In the genomic region with DNA sequence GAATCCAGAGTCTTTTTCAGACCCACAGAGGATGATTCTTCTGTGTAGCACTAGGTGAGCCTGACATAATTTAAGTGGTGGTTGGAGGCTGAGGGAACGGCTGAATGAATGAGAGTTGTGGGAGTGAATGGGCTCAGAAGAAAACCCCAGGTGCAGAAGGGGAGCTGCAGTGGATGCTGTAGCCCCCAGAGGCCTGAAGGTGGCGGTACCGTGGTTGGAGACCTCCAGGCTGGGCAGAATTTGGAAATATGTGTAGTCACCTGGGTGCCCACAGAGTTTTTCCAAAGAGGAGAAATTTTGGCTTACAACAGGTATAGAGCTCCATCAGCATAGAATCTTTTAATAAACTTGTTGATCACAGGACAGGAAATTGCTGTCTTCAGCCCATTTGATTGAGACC, we compare ENCODE assay signal across 11 cellular contexts. TPM values are rescaled to one million over a fixed set of nuclear protein-coding genes. Genes with fewer than 3 reads are reported as not detected.
DNase-seq lines count a peak whose midpoint lies in the region; ATAC-seq, FAIRE-seq and TF ChIP-seq lines count a peak whose summit lies in the region.
"Had no signal": no experiment of that assay in that cellular context is flagged by ENCODE, and none has a peak within 500 bp of the region (broad histone marks: within the 10 kb centered on the region; RNA-seq: fewer than 3 reads in every experiment).

No MANE protein-coding gene starts in this region.

- no peak overlapping the region for H2AFZ ChIP-seq in H1 (ENCODE audit: low read length)

- H2BK120ac ChIP-seq in H1 (replicated peaks; ENCODE audit: low read depth, low read length), result no peak overlapping the region

- no peak overlapping the region for H2BK12ac ChIP-seq in H1 (ENCODE audit: low read depth, low read length)

- H3K4me3 ChIP-seq in cardiac muscle cell, result no peak overlapping the region
- H3K4me3 ChIP-seq in heart left ventricle, result no peak overlapping the region
- no peak overlapping the region for H3K4me3 ChIP-seq in H1 (ENCODE audit: extremely low read depth in 1 of 4, insufficient read depth in 2 of 4, low read depth in 3 of 4, low read length in 4 of 4)
- H3K4me3 ChIP-seq in thyroid gland (replicated peaks in 1 of 3), result no peak overlapping the region
- no peak overlapping the region for H3K4me3 ChIP-seq in dorsolateral prefrontal cortex
- H3K4me3 ChIP-seq: gastroesophageal sphincter had no signal

- no peak overlapping the region for H4K5ac ChIP-seq in H1 (ENCODE audit: insufficient read length, low read depth, low read length)

- no peak overlapping the region for H3K4ac ChIP-seq in H1 (replicated peaks; ENCODE audit: insufficient read length, low read depth, low read length)

- no peaks in the 10 kb centered on the region for H3K36me3 ChIP-seq in cardiac muscle cell
- no peaks in the 10 kb centered on the region for H3K36me3 ChIP-seq in heart left ventricle
- H3K36me3 ChIP-seq in H1 (ENCODE audit: control insufficient read depth in 2 of 4, insufficient read depth in 4 of 4, low read length in 3 of 4), result no peaks in the 10 kb centered on the region
- no peaks in the 10 kb centered on the region for H3K36me3 ChIP-seq in thyroid gland
- H3K36me3 ChIP-seq: gastroesophageal sphincter had no signal

- H4K91ac ChIP-seq in H1 (replicated peaks; ENCODE audit: insufficient read length, low read length), result no peak overlapping the region

- intact Hi-C loops in heart left ventricle (cut with DNase I) (loop anchor here in 9 of 10 donors (5.0 to 10.0 kb wide), 7 partner anchors 65 to 365 kb away; a partner anchor contains a TSS), thyroid gland (cut with DNase I) (no loop called here), dorsolateral prefrontal cortex (cut with DNase I) (loop anchor here (5.0 to 10.0 kb wide), 5 partner anchors 92 to 385 kb away; a partner anchor contains a TSS)

- TF ChIP-seq CTCF in cardiac muscle cell (IDR thresholded peaks at IDR 0.05; ENCODE audit: low read depth, low read length) (peak; percentile 58), heart left ventricle (IDR thresholded peaks at IDR 0.05) (peak in 5 of 12 donors; percentile 11 to 28 (median 21)), LNCAP (IDR thresholded peaks at IDR 0.05) (peak; percentile 31; the same call in 1 of the 2 replicates), H1 (IDR thresholded peaks at IDR 0.05; ENCODE audit: control extremely low read depth in 1 of 3, insufficient read depth in 1 of 3, low read depth in 1 of 3, low read length in 3 of 3) (peak; percentile 72 to 85 (median 84)), thyroid gland (IDR thresholded peaks at IDR 0.05) (peak in 1 of 6 experiments; percentile 27), dorsolateral prefrontal cortex (IDR thresholded peaks at IDR 0.05 in 54 of 56, conservative IDR thresholded peaks at IDR 0.05 in 2 of 56; ENCODE audit: low read depth in 1 of 56, partially characterized antibody in 56 of 56) (peak in 1 of 56 donors; percentile 11)

- peaks cover 89% of the 10 kb centered on the region for H3K27me3 ChIP-seq in cardiac muscle cell
- H3K27me3 ChIP-seq in heart left ventricle, result peaks cover 0 to 58% (median 45%) of the 10 kb centered on the region in 9 donors
- peaks cover 13 to 26% (median 22%) of the 10 kb centered on the region in 4 experiments for H3K27me3 ChIP-seq in H1 (replicated peaks in 1 of 4; ENCODE audit: control insufficient read depth in 3 of 4, extremely low read depth in 1 of 4, insufficient read depth in 3 of 4, low read length in 3 of 4)
- no peaks in the 10 kb centered on the region for H3K27me3 ChIP-seq in thyroid gland
- peaks cover 0 to 99% (median 32%) of the 10 kb centered on the region in 45 donors for H3K27me3 ChIP-seq in dorsolateral prefrontal cortex

- H3K27ac ChIP-seq in cardiac muscle cell (no peak overlapping the region), heart left ventricle (no peak overlapping the region), H1 (ENCODE audit: low read depth, low read length) (no peak overlapping the region), thyroid gland (peak overlapping the region in 1 of 3 donors; percentile 4), dorsolateral prefrontal cortex (no peak overlapping the region)
- H3K27ac ChIP-seq: gastroesophageal sphincter had no signal

- H2BK5ac ChIP-seq in H1 (ENCODE audit: low read depth, low read length), result no peak overlapping the region

- no peak for ATAC-seq in heart left ventricle
- ATAC-seq in GM21786 (IDR thresholded peaks at IDR 0.05; ENCODE audit: unreplicated experiment), result no peak
- ATAC-seq: gastroesophageal sphincter had no signal

- TF ChIP-seq POLR2A in heart left ventricle (IDR thresholded peaks at IDR 0.05) (no peak), H1 (IDR thresholded peaks at IDR 0.05; ENCODE audit: control extremely low read depth in 1 of 2, low read depth in 2 of 2, low read length in 2 of 2) (no peak), thyroid gland (IDR thresholded peaks at IDR 0.05) (no peak)

- H4K20me1 ChIP-seq in H1 (replicated peaks in 1 of 2; ENCODE audit: control insufficient read depth in 1 of 2, insufficient read depth in 2 of 2, low read length in 2 of 2), result peaks cover 0 to under 1% of the 10 kb centered on the region in 2 experiments

- DNase-seq in cardiac muscle cell (ENCODE audit: low read depth in 1 of 2, low spot score in 1 of 2) (peak in 1 of 2 donors; percentile 34), heart left ventricle (no peak), H1 (ENCODE audit: low read depth in 1 of 2, low spot score in 2 of 2) (peak in 1 of 2 experiments; percentile 63), thyroid gland (peak; percentile 14 to 19), AG20443 (ENCODE audit: low spot score) (no peak), dorsolateral prefrontal cortex (no peak)
- DNase-seq: EL, trophoblast cell had no signal

- H3K79me1 ChIP-seq in H1 (ENCODE audit: low read depth, low read length), result no peaks in the 10 kb centered on the region

- H3K18ac ChIP-seq in H1 (ENCODE audit: extremely low read depth, low read length), result no peak overlapping the region

- H3K9me3 ChIP-seq in cardiac muscle cell (ENCODE audit: low read depth), result no peaks in the 10 kb centered on the region
- H3K9me3 ChIP-seq in heart left ventricle, result no peaks in the 10 kb centered on the region
- no peaks in the 10 kb centered on the region; a peak in 1 of 4 replicates for H3K9me3 ChIP-seq in H1 (ENCODE audit: insufficient read depth in 2 of 2, low read depth in 1 of 2, low read length in 1 of 2)
- H3K9me3 ChIP-seq in thyroid gland, result no peaks in the 10 kb centered on the region
- H3K9me3 ChIP-seq: gastroesophageal sphincter had no signal

- no peak overlapping the region for H3K4me2 ChIP-seq in H1 (ENCODE audit: insufficient read depth in 1 of 2, low read depth in 2 of 2, low read length in 2 of 2)

- H3K23ac ChIP-seq in H1 (ENCODE audit: insufficient read length), result no peak overlapping the region

- no peak overlapping the region for H3K56ac ChIP-seq in H1 (replicated peaks; ENCODE audit: insufficient read length, low read depth, low read length)

- H3K79me2 ChIP-seq in H1 (ENCODE audit: control insufficient read depth in 1 of 2, insufficient read depth in 2 of 2, low read length in 2 of 2), result no peaks in the 10 kb centered on the region

- no peak overlapping the region for H4K8ac ChIP-seq in H1 (ENCODE audit: extremely low read depth, insufficient read depth, low read length)

- 4 to 15% (median 12%) methylated on average over 3 of the region's 3 CpGs for WGBS in heart left ventricle, 4 donors
- 29% methylated on average over 3 of the region's 3 CpGs; no CpG with 5 or more reads in 1 of the 2 experiments for WGBS in H1 (ENCODE audit: extremely low coverage in 1 of 2, insufficient coverage in 1 of 2, insufficient read length in 1 of 2, insufficient replicate concordance in 2 of 2, low coverage in 1 of 2, low lambda C conversion rate in 2 of 2, missing lambda C conversion rate in 1 of 2), 2 experiments
- 12 to 15% methylated on average over 3 of the region's 3 CpGs for WGBS in thyroid gland, 2 donors

- no peak for TF ChIP-seq EP300 in H1 (IDR thresholded peaks at IDR 0.05; ENCODE audit: borderline replicate concordance in 1 of 2, low read depth in 2 of 2, low read length in 2 of 2)

- POLR2A ChIA-PET in H1 (lab: Charles Lee; ENCODE audit: partially characterized antibody), result no interaction called here

- H2BK15ac ChIP-seq in H1 (ENCODE audit: low read length), result no peak overlapping the region

- FAIRE-seq in H1 (lab: Jason Lieb, UNC), result no peak

- H2AK5ac ChIP-seq in H1 (ENCODE audit: low read depth, low read length), result no peak overlapping the region

- CTCF ChIA-PET in H1 (lab: Charles Lee; ENCODE audit: partially characterized antibody), result interaction anchor here (0.6 to 1.5 kb wide), 19 partner anchors 11 to 888 kb away, joined by 3 to 9 read pairs (median 3); no protein-coding TSS in a partner anchor

- peak; percentile 40 to 51; a peak in 3 of 4 replicates for TF ChIP-seq RAD21 in H1 (IDR thresholded peaks at IDR 0.05 in 1 of 2, conservative IDR thresholded peaks at IDR 0.05 in 1 of 2; ENCODE audit: low read depth in 2 of 2, low read length in 2 of 2)

- no peak overlapping the region for H3K9ac ChIP-seq in H1 (replicated peaks in 1 of 4; ENCODE audit: extremely low read depth in 1 of 4, low read depth in 3 of 4, low read length in 3 of 4)

- H2BK20ac ChIP-seq in H1 (ENCODE audit: low read length), result no peak overlapping the region

- no peaks in the 10 kb centered on the region; the same call in 1 of the 2 replicates for H3K23me2 ChIP-seq in H1 (ENCODE audit: low read depth, low read length)

- H3K4me1 ChIP-seq in cardiac muscle cell (ENCODE audit: low read depth) (no peaks in the 10 kb centered on the region), heart left ventricle (peaks cover 0 to 17% (median 9%) of the 10 kb centered on the region in 12 donors), H1 (replicated peaks in 1 of 4; ENCODE audit: control insufficient read depth in 3 of 4, insufficient read depth in 4 of 4, low read length in 3 of 4) (no peaks in the 10 kb centered on the region; a peak in 1 of 7 replicates), thyroid gland (peaks cover 13 to 19% of the 10 kb centered on the region in 2 donors)

- H3K14ac ChIP-seq in H1 (ENCODE audit: insufficient read length), result no peak overlapping the region

RNA-seq across cellular contexts. Expression of a gene that starts 6.5 kb away (rescaled TPM):
- not detected in 2 replicates for total RNA-seq in cardiac muscle cell
- not detected in 2 replicates for polyA plus RNA-seq in cardiac muscle cell
- total RNA-seq in heart left ventricle, result 1 to 10 TPM in 1 of 9 donors, under 1 TPM in 1, not detected in 7; 0.25 to 1.9 TPM
- under 1 TPM in 1 of 2 donors, not detected in 1; 0.22 TPM for polyA plus RNA-seq in heart left ventricle
- not detected in 2 replicates for total RNA-seq in H1 (2021; fragmentation: NEBNext Ultra II Directional; extraction: Animal tissue kit (Norgen Biotek cat#: 25700))
- polyA plus RNA-seq in H1 (2011; rRNA removed), result 0.08 and 0.16 TPM in 2 replicates
- polyA plus RNA-seq in H1 (2011; cell fraction: cytosol; rRNA removed), result not detected
- polyA plus RNA-seq in H1 (2011; cell fraction: nucleus; rRNA removed), result not detected
- 0.23 to 0.31 TPM in 2 of 4 replicates, not detected in the others for polyA plus RNA-seq in H1 (2012, experiment 1 of 2)
- polyA plus RNA-seq in H1 (2012, experiment 2 of 2), result not detected
- polyA plus RNA-seq in H1 (2013, experiment 1 of 2), result 0.08 TPM
- 0.09 TPM for polyA plus RNA-seq in H1 (2013, experiment 2 of 2)
- not detected in 2 replicates for polyA minus RNA-seq in H1 (2011; rRNA and poly(A)+ RNA removed)
- not detected for polyA minus RNA-seq in H1 (2011; cell fraction: cytosol; rRNA and poly(A)+ RNA removed)
- not detected for polyA minus RNA-seq in H1 (2011; cell fraction: nucleus; rRNA and poly(A)+ RNA removed)
- total RNA-seq in thyroid gland, result 1 to 10 TPM in 2 of 4 donors, under 1 TPM in 1, not detected in 1; 0.59 to 2.0 (median 1.6) TPM
- 1 to 10 TPM in 2 of 120 experiments, under 1 TPM in 15, not detected in 103; 0.42 to 1.3 (median 0.59) TPM for total RNA-seq in dorsolateral prefrontal cortex

RNA-seq across cellular contexts. Expression of a gene that starts 12.4 kb away (rescaled TPM):
- total RNA-seq in cardiac muscle cell, result not detected in 2 replicates
- polyA plus RNA-seq in cardiac muscle cell, result not detected in 2 replicates
- total RNA-seq in heart left ventricle, result 1 to 10 TPM in 3 of 9 donors, under 1 TPM in 6; 0.27 to 2.3 (median 0.85) TPM
- polyA plus RNA-seq in heart left ventricle, result 1 to 10 TPM in 1 of 2 donors, under 1 TPM in 1; 0.34 to 3.7 TPM
- not detected in 2 replicates for total RNA-seq in H1 (2021; fragmentation: NEBNext Ultra II Directional; extraction: Animal tissue kit (Norgen Biotek cat#: 25700))
- polyA plus RNA-seq in H1 (2011; rRNA removed), result 0.05 TPM in 1 of 2 replicates, not detected in the other
- not detected for polyA plus RNA-seq in H1 (2011; cell fraction: cytosol; rRNA removed)
- polyA plus RNA-seq in H1 (2011; cell fraction: nucleus; rRNA removed), result not detected
- polyA plus RNA-seq in H1 (2012, experiment 1 of 2), result not detected in 4 replicates
- not detected for polyA plus RNA-seq in H1 (2012, experiment 2 of 2)
- polyA plus RNA-seq in H1 (2013, experiment 1 of 2), result 0.04 TPM
- polyA plus RNA-seq in H1 (2013, experiment 2 of 2), result 0.04 TPM
- polyA minus RNA-seq in H1 (2011; rRNA and poly(A)+ RNA removed), result not detected in 2 replicates
- not detected for polyA minus RNA-seq in H1 (2011; cell fraction: cytosol; rRNA and poly(A)+ RNA removed)
- polyA minus RNA-seq in H1 (2011; cell fraction: nucleus; rRNA and poly(A)+ RNA removed), result not detected
- total RNA-seq in thyroid gland, result 1 to 10 TPM in 1 of 4 donors, under 1 TPM in 1, not detected in 2; 0.78 to 1.5 TPM
- 1 to 10 TPM in 117 of 120 experiments, under 1 TPM in 3; 0.56 to 4.8 (median 2.4) TPM for total RNA-seq in dorsolateral prefrontal cortex

RNA-seq across cellular contexts. Expression of a gene that starts 31.5 kb away (rescaled TPM):
- total RNA-seq in cardiac muscle cell (not detected in 2 replicates), heart left ventricle (1 to 10 TPM in 1 of 9 donors, under 1 TPM in 3, not detected in 5; 0.12 to 5.0 (median 0.50) TPM), thyroid gland (1 to 10 TPM in 1 of 4 donors, not detected in 3; 1.7 TPM), dorsolateral prefrontal cortex (1 to 10 TPM in 2 of 120 experiments, under 1 TPM in 21, not detected in 97; 0.21 to 1.4 (median 0.52) TPM)
- polyA plus RNA-seq in cardiac muscle cell (not detected in 2 replicates), heart left ventricle (under 1 TPM in 1 of 2 donors, not detected in 1; 0.46 TPM), H1 (2011; rRNA removed) (not detected in 2 replicates)
- not detected in 2 replicates for total RNA-seq in H1 (2021; fragmentation: NEBNext Ultra II Directional; extraction: Animal tissue kit (Norgen Biotek cat#: 25700))
- polyA plus RNA-seq in H1 (2011; cell fraction: cytosol; rRNA removed), result not detected
- polyA plus RNA-seq in H1 (2011; cell fraction: nucleus; rRNA removed), result not detected
- polyA plus RNA-seq in H1 (2012, experiment 1 of 2), result not detected in 4 replicates
- polyA plus RNA-seq in H1 (2012, experiment 2 of 2), result not detected
- polyA plus RNA-seq in H1 (2013, experiment 1 of 2), result not detected
- not detected for polyA plus RNA-seq in H1 (2013, experiment 2 of 2)
- polyA minus RNA-seq in H1 (2011; rRNA and poly(A)+ RNA removed), result not detected in 2 replicates
- polyA minus RNA-seq in H1 (2011; cell fraction: cytosol; rRNA and poly(A)+ RNA removed), result not detected
- polyA minus RNA-seq in H1 (2011; cell fraction: nucleus; rRNA and poly(A)+ RNA removed), result not detected

RNA-seq across cellular contexts. Expression of a gene that starts 34.3 kb away (rescaled TPM):
- 0.04 TPM in 1 of 2 replicates, not detected in the other for total RNA-seq in cardiac muscle cell
- not detected in 2 replicates for polyA plus RNA-seq in cardiac muscle cell
- under 1 TPM; 0.10 to 0.52 (median 0.25) TPM for total RNA-seq in heart left ventricle
- polyA plus RNA-seq in heart left ventricle, result under 1 TPM; 0.11 to 0.33 TPM
- 0.42 and 0.60 TPM in 2 replicates for total RNA-seq in H1 (2021; fragmentation: NEBNext Ultra II Directional; extraction: Animal tissue kit (Norgen Biotek cat#: 25700))
- 0.32 and 0.42 TPM in 2 replicates for polyA plus RNA-seq in H1 (2011; rRNA removed)
- polyA plus RNA-seq in H1 (2011; cell fraction: cytosol; rRNA removed), result 0.52 TPM
- polyA plus RNA-seq in H1 (2011; cell fraction: nucleus; rRNA removed), result 1.1 TPM
- 0.43 to 0.70 TPM (median 0.55 TPM) in 4 replicates for polyA plus RNA-seq in H1 (2012, experiment 1 of 2)
- 0.04 TPM for polyA plus RNA-seq in H1 (2012, experiment 2 of 2)
- 1.1 TPM for polyA plus RNA-seq in H1 (2013, experiment 1 of 2)
- polyA plus RNA-seq in H1 (2013, experiment 2 of 2), result 0.92 TPM
- polyA minus RNA-seq in H1 (2011; rRNA and poly(A)+ RNA removed), result 0.24 and 0.60 TPM in 2 replicates
- polyA minus RNA-seq in H1 (2011; cell fraction: cytosol; rRNA and poly(A)+ RNA removed), result 0.59 TPM
- 1.2 TPM for polyA minus RNA-seq in H1 (2011; cell fraction: nucleus; rRNA and poly(A)+ RNA removed)
- total RNA-seq in thyroid gland, result under 1 TPM in 2 of 4 donors, not detected in 2; 0.33 to 0.46 TPM
- 1 to 10 TPM in 1 of 120 experiments, under 1 TPM in 57, not detected in 62; 0.12 to 1.1 (median 0.26) TPM for total RNA-seq in dorsolateral prefrontal cortex

Comparison
In these comparisons a context has a peak if more than half of its experiments do, and no peak if none do; other contexts are left out.
1. DNase-seq: peak in thyroid gland (2 of 2); none in heart left ventricle (0 of 5), AG20443 (single experiment) and dorsolateral prefrontal cortex (0 of 10).